In genomic region chr20:50639971-50640711, GRCh38 we compare ENCODE assay signal across 5 cellular contexts. TPM values are rescaled to one million over a fixed set of nuclear protein-coding genes. Genes with fewer than 3 reads are reported as not detected.
"Had no signal": no experiment of that assay in that cellular context is flagged by ENCODE, and none has a peak within 500 bp of the region (broad histone marks: within the 10 kb centered on the region; RNA-seq: fewer than 3 reads in every experiment).

No MANE protein-coding gene starts in this region.

RNA-seq across cellular contexts. Expression of gene RIPOR3, which starts 51.2 kb away (rescaled TPM):
- total RNA-seq: activated CD4-positive, alpha-beta T cell treated with anti-CD3 and anti-CD28 coated beads, Interleukin-2, amount 10 ng/mL, durations not matched to agents 7 days and 5 days; activated CD8-positive, alpha-beta memory T cell treated with anti-CD3 and anti-CD28 coated beads, Interleukin-2, amount 10 ng/mL, durations not matched to agents 7 days and 5 days; activated CD8-positive, alpha-beta T cell treated with anti-CD3 and anti-CD28 coated beads for 36 hours; T-helper 2 cell treated with Interferon-gamma antibody and Interleukin-4, amounts not matched to agents 100 ng/mL and 5 ng/mL, for 36 hours had no signal
- polyA plus RNA-seq: neural cell had no signal
